In the genomic region with DNA sequence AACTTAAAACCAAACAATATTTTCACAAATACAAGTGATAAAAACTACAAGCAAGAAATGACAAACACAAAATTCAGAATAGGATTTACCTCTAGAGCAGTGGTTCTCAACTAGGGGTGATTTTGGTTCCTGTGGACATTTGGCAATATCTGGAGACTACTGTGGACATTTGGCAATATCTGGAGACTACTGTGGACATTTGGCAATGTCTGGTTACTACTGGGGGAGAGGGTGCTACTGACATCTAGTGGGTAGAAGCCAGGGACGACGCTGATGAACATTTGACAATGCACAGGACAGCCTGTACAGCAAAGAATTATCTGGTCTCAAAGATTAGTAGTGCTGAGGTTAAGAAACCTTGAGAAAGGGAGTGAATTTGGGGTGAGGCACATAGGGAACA, we compare ENCODE assay signal across 9 cellular contexts.
DNase-seq lines count a peak whose midpoint lies in the region; ATAC-seq and TF ChIP-seq lines count a peak whose summit lies in the region.
"Had no signal": no experiment of that assay in that cellular context is flagged by ENCODE, and none has a peak within 500 bp of the region (broad histone marks: within the 10 kb centered on the region; RNA-seq: fewer than 3 reads in every experiment).

No MANE protein-coding gene starts in this region.

- in situ Hi-C loops in GM13977 (cut with MboI; ENCODE audit: low pct_unique_long_range_greater_than_20kb, low sequenced_read_pairs, unreplicated experiment): no loop called here
- in situ Hi-C loops in SK-MEL-5 (cut with HindIII; ENCODE audit: low pct_unique_long_range_greater_than_20kb, low sequenced_read_pairs): no loop called here

- TF ChIP-seq POLR2A in heart left ventricle (IDR thresholded peaks at IDR 0.05): no peak

- H3K4me1 ChIP-seq in heart left ventricle: no peaks in the 10 kb centered on the region

- H3K36me3 ChIP-seq in heart left ventricle: no peaks in the 10 kb centered on the region

- ATAC-seq in heart left ventricle (peak in 3 of 4 donors; percentile 60 to 71 (median 61)), HG02973 (IDR thresholded peaks at IDR 0.05; ENCODE audit: unreplicated experiment) (no peak)

- no peak overlapping the region for H3K4me3 ChIP-seq in AG04450 (ENCODE audit: low read depth, low read length)
- H3K4me3 ChIP-seq in heart left ventricle: no peak overlapping the region

- 21 to 35% (median 27%) methylated on average over 2 of the region's 2 CpGs for WGBS in heart left ventricle, 4 donors

- POLR2A ChIA-PET in AG04450 (lab: Yijun Ruan, JAX): no interaction called here

- H3K9me3 ChIP-seq in AG04450 (ENCODE audit: control insufficient read depth, insufficient read depth, low read length): no peaks in the 10 kb centered on the region
- no peaks in the 10 kb centered on the region for H3K9me3 ChIP-seq in heart left ventricle

- CTCF ChIA-PET in AG04450 (lab: Charles Lee): interaction anchor here (1.9 kb wide), 1 partner anchor 136 kb away, joined by 7 read pairs; no protein-coding TSS in a partner anchor

- TF ChIP-seq CTCF in AG04450 (IDR thresholded peaks at IDR 0.05; ENCODE audit: low read depth, low read length) (peak; percentile 45), GM13977 (IDR thresholded peaks at IDR 0.05; ENCODE audit: extremely low read depth, insufficient read depth, missing control alignments) (peak; percentile 31), heart left ventricle (IDR thresholded peaks at IDR 0.05) (peak in 9 of 12 donors; percentile 9 to 38 (median 25))

- no peak overlapping the region for H3K27ac ChIP-seq in AG04450 (ENCODE audit: low read depth, low read length)
- H3K27ac ChIP-seq in heart left ventricle: no peak overlapping the region

- H3K27me3 ChIP-seq in AG04450 (ENCODE audit: control insufficient read depth, insufficient read depth, low read length) (no peaks in the 10 kb centered on the region), heart left ventricle (no peaks in the 10 kb centered on the region)

- no peak for DNase-seq in AG04450 (ENCODE audit: low read depth, low spot score)
- no peak for DNase-seq in GM13977 (ENCODE audit: low spot score)
- peak; percentile 64 for DNase-seq in SK-MEL-5 (ENCODE audit: low read depth, low spot score)
- DNase-seq in heart left ventricle: no peak
- no peak for DNase-seq in GOT3 (lab: John Stamatoyannopoulos, UW)
- DNase-seq in activated T-cell treated with anti-CD3 and anti-CD28 coated beads, Interleukin-2, amount 50 U/mL, for 1 hour: no peak
- DNase-seq in NCI-H2107 treated with DMSO at 0.1 percent for 48 hours (lab: John Stamatoyannopoulos, UW; ENCODE audit: unreplicated experiment): no peak
- DNase-seq: cerebellar nuclear complex had no signal

- intact Hi-C loops in heart left ventricle (cut with DNase I): loop anchor here in 5 of 10 donors (5.0 to 10.0 kb wide), 4 partner anchors 132 to 288 kb away; no protein-coding TSS in a partner anchor
